ENCODE assay signal across 8 cellular contexts in genomic region chr16:1645914-1646525, GRCh38. TPM values are rescaled to one million over a fixed set of nuclear protein-coding genes. Genes with fewer than 3 reads are reported as not detected.
DNase-seq lines count a peak whose midpoint lies in the region; ATAC-seq, FAIRE-seq and TF ChIP-seq lines count a peak whose summit lies in the region.

No MANE protein-coding gene starts in this region.

- H3K4me3 ChIP-seq in keratinocyte (ENCODE audit: control insufficient read depth in 2 of 3, extremely low read depth in 1 of 3, insufficient read depth in 2 of 3, low read depth in 1 of 3, low read length in 3 of 3): no peak overlapping the region
- no peak overlapping the region for H3K4me3 ChIP-seq in vagina

- H3K4me1 ChIP-seq in keratinocyte (ENCODE audit: control insufficient read depth, extremely low read depth, insufficient read depth, low read length) (peaks cover 11% of the 10 kb centered on the region), vagina (peaks cover 16% of the 10 kb centered on the region)

- H3K4me2 ChIP-seq in keratinocyte (ENCODE audit: control insufficient read depth, extremely low read depth, insufficient read depth, low read depth, low read length): no peak overlapping the region

- H3K36me3 ChIP-seq in keratinocyte (ENCODE audit: control insufficient read depth in 2 of 2, extremely low read depth in 1 of 2, insufficient read depth in 2 of 2, low read length in 2 of 2) (peaks cover 19 to 24% of the 10 kb centered on the region in 2 experiments), vagina (peaks cover 0 to 22% of the 10 kb centered on the region in 2 donors)

- H3K79me2 ChIP-seq in keratinocyte (ENCODE audit: control insufficient read depth, insufficient read depth, low read length): peaks cover 5% of the 10 kb centered on the region

- intact Hi-C loops in vagina (cut with DNase I): no loop called here

- H3K27ac ChIP-seq in keratinocyte (ENCODE audit: control insufficient read depth, insufficient read depth, low read length) (peak overlapping the region; percentile 4), vagina (no peak overlapping the region)

- TF ChIP-seq POLR2A in vagina (IDR thresholded peaks at IDR 0.05): no peak

- TF ChIP-seq CTCF in keratinocyte (optimal IDR thresholded peaks at IDR 0.05 in 1 of 3, IDR thresholded peaks at IDR 0.05 in 1 of 3, conservative IDR thresholded peaks at IDR 0.05 in 1 of 3; ENCODE audit: extremely low read depth in 1 of 3, insufficient read depth in 2 of 3, low read length in 3 of 3) (no peak), vagina (IDR thresholded peaks at IDR 0.05) (no peak)

- H3K9me3 ChIP-seq in keratinocyte (ENCODE audit: control insufficient read depth, low read depth, low read length) (no peaks in the 10 kb centered on the region), vagina (no peaks in the 10 kb centered on the region)

- no peak for ATAC-seq in HG02852 (IDR thresholded peaks at IDR 0.05; ENCODE audit: unreplicated experiment)

- no peak overlapping the region for H3K9ac ChIP-seq in keratinocyte (ENCODE audit: control insufficient read depth, extremely low read depth, insufficient read depth, low read length)

- peak; percentile 10 for DNase-seq in activated CD4-positive, CD25-positive, alpha-beta regulatory T cell treated with anti-CD3 and anti-CD28 coated beads, Interleukin-2, amount 50 U/mL, for 16 hours (ENCODE audit: low read depth, low spot score)
- DNase-seq in activated CD4-positive, CD25-positive, alpha-beta regulatory T cell (lab: John Stamatoyannopoulos, UW): no peak
- DNase-seq in activated CD8-positive, alpha-beta memory T cell treated with anti-CD3 and anti-CD28 coated beads, Interleukin-2, amount 50 U/mL, for 4 hours: peak; percentile 36
- DNase-seq in keratinocyte (ENCODE audit: low read depth, low spot score) (no peak), NCI-H1436 treated with DMSO at 0.1 percent for 48 hours (lab: John Stamatoyannopoulos, UW) (no peak), NCI-H1092 (lab: John Stamatoyannopoulos, UW) (no peak), vagina (ENCODE audit: extremely low spot score in 2 of 2) (no peak)

- no peak overlapping the region for H2AFZ ChIP-seq in keratinocyte (ENCODE audit: control insufficient read depth, low read length)

- peaks cover 12% of the 10 kb centered on the region for H4K20me1 ChIP-seq in keratinocyte (ENCODE audit: control insufficient read depth, extremely low read depth, insufficient read depth, low read length)

- peak; percentile 81 for FAIRE-seq in keratinocyte (lab: Jason Lieb, UNC)

- H3K27me3 ChIP-seq in keratinocyte (ENCODE audit: control insufficient read depth, extremely low read depth, insufficient read depth, low read length) (no peaks in the 10 kb centered on the region), vagina (no peaks in the 10 kb centered on the region)

- no peaks in the 10 kb centered on the region for H3K9me1 ChIP-seq in keratinocyte (ENCODE audit: control insufficient read depth, extremely low read depth, insufficient read depth, low read length)

- dilution Hi-C loops in keratinocyte (cut with MboI; ENCODE audit: extremely low pct_ligation_motif_present, low sequenced_read_pairs): no loop called here

RNA-seq across cellular contexts. Expression of gene JPT2, which starts 32.1 kb away (rescaled TPM):
- polyA plus RNA-seq in keratinocyte: 108 to 198 TPM (median 166 TPM) in 3 replicates
- polyA plus RNA-seq in keratinocyte (2011; ENCODE audit: low read depth): 134 TPM
- 92.6 and 124 TPM in 2 replicates for polyA plus RNA-seq in keratinocyte (2011; cell fraction: cytosol; rRNA removed)
- 76.0 and 90.7 TPM in 2 replicates for polyA plus RNA-seq in keratinocyte (2011; cell fraction: nucleus; rRNA removed)
- polyA plus RNA-seq in keratinocyte (2012; ENCODE audit: low replicate concordance): 46.4 and 131 TPM in 2 replicates
- polyA minus RNA-seq in keratinocyte: 67.2 to 91.0 TPM (median 76.4 TPM) in 3 replicates
- polyA minus RNA-seq in keratinocyte (2011; cell fraction: cytosol; rRNA and poly(A)+ RNA removed): 88.4 TPM
- 33.7 and 62.7 TPM in 2 replicates for polyA minus RNA-seq in keratinocyte (2011; cell fraction: nucleus; rRNA and poly(A)+ RNA removed)
- 19.9 TPM for total RNA-seq in vagina

RNA-seq across cellular contexts. Expression of gene CRAMP1, which starts 33.9 kb away (rescaled TPM):
- polyA plus RNA-seq in keratinocyte: 5.5 to 6.7 TPM (median 6.5 TPM) in 3 replicates
- 3.3 TPM for polyA plus RNA-seq in keratinocyte (2011; ENCODE audit: low read depth)
- polyA plus RNA-seq in keratinocyte (2011; cell fraction: cytosol; rRNA removed): 5.1 and 5.2 TPM in 2 replicates
- 29.2 and 33.5 TPM in 2 replicates for polyA plus RNA-seq in keratinocyte (2011; cell fraction: nucleus; rRNA removed)
- polyA plus RNA-seq in keratinocyte (2012; ENCODE audit: low replicate concordance): 6.5 and 6.7 TPM in 2 replicates
- 9.6 to 16.1 TPM (median 10.0 TPM) in 3 replicates for polyA minus RNA-seq in keratinocyte
- polyA minus RNA-seq in keratinocyte (2011; cell fraction: cytosol; rRNA and poly(A)+ RNA removed): 4.6 TPM
- 13.4 and 21.2 TPM in 2 replicates for polyA minus RNA-seq in keratinocyte (2011; cell fraction: nucleus; rRNA and poly(A)+ RNA removed)
- 13.8 TPM for total RNA-seq in vagina

RNA-seq across cellular contexts. Expression of gene IFT140, which starts 34.1 kb away (rescaled TPM):
- 3.4 to 5.4 TPM (median 4.3 TPM) in 3 replicates for polyA plus RNA-seq in keratinocyte
- 7.1 TPM for polyA plus RNA-seq in keratinocyte (2011; ENCODE audit: low read depth)
- polyA plus RNA-seq in keratinocyte (2011; cell fraction: cytosol; rRNA removed): 1.7 and 2.4 TPM in 2 replicates
- 15.4 and 18.3 TPM in 2 replicates for polyA plus RNA-seq in keratinocyte (2011; cell fraction: nucleus; rRNA removed)
- 4.8 and 8.3 TPM in 2 replicates for polyA plus RNA-seq in keratinocyte (2012; ENCODE audit: low replicate concordance)
- polyA minus RNA-seq in keratinocyte: 7.6 to 15.8 TPM (median 14.0 TPM) in 3 replicates
- polyA minus RNA-seq in keratinocyte (2011; cell fraction: cytosol; rRNA and poly(A)+ RNA removed): 3.1 TPM
- 10.4 and 12.9 TPM in 2 replicates for polyA minus RNA-seq in keratinocyte (2011; cell fraction: nucleus; rRNA and poly(A)+ RNA removed)
- total RNA-seq in vagina: 29.2 TPM

RNA-seq across cellular contexts. Expression of gene MAPK8IP3, which starts 60.0 kb away (rescaled TPM):
- polyA plus RNA-seq in keratinocyte: 8.3 to 23.3 TPM (median 11.7 TPM) in 3 replicates
- 12.2 TPM for polyA plus RNA-seq in keratinocyte (2011; ENCODE audit: low read depth)
- polyA plus RNA-seq in keratinocyte (2011; cell fraction: cytosol; rRNA removed): 1.7 and 4.2 TPM in 2 replicates
- 77.9 and 107 TPM in 2 replicates for polyA plus RNA-seq in keratinocyte (2011; cell fraction: nucleus; rRNA removed)
- 16.0 and 18.7 TPM in 2 replicates for polyA plus RNA-seq in keratinocyte (2012; ENCODE audit: low replicate concordance)
- polyA minus RNA-seq in keratinocyte: 22.4 to 33.9 TPM (median 28.8 TPM) in 3 replicates
- polyA minus RNA-seq in keratinocyte (2011; cell fraction: cytosol; rRNA and poly(A)+ RNA removed): 13.6 TPM
- polyA minus RNA-seq in keratinocyte (2011; cell fraction: nucleus; rRNA and poly(A)+ RNA removed): 35.7 and 44.6 TPM in 2 replicates
- total RNA-seq in vagina: 44.9 TPM

Comparison
In these comparisons a context has a peak if more than half of its experiments do, and no peak if none do; other contexts are left out.
1. DNase-seq: peak in activated CD4-positive, CD25-positive, alpha-beta regulatory T cell treated with anti-CD3 and anti-CD28 coated beads, Interleukin-2, amount 50 U/mL, for 16 hours (single experiment) and activated CD8-positive, alpha-beta memory T cell treated with anti-CD3 and anti-CD28 coated beads, Interleukin-2, amount 50 U/mL, for 4 hours (single experiment); none in activated CD4-positive, CD25-positive, alpha-beta regulatory T cell (0 of 4), keratinocyte (single experiment), NCI-H1436 treated with DMSO at 0.1 percent for 48 hours (single experiment), NCI-H1092 (single experiment) and vagina (0 of 2).